23 cellular contexts compared by ENCODE assay signal in the genomic region with DNA sequence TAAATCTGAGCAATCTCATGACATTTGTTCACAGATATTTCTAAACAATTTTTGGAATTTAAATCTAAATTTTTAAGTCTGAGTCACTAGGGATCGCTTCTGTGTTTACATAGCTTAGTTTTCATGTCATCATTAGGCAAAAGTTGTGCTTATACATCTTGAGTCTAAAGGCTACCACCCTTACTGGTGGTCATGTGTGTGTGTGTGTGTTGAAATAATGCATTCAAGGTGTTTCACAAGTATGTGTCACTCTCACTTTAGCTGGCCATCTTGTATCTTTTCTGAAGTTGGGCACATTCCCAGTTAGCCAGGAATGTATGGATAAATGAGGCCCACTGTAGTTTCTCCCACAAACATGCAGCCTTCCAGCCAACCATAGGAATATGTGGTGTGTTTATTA.
"Had no signal": no experiment of that assay in that cellular context is flagged by ENCODE, and none has a peak within 500 bp of the region (broad histone marks: within the 10 kb centered on the region; RNA-seq: fewer than 3 reads in every experiment).

No MANE protein-coding gene starts in this region.

- H3K4me3 ChIP-seq: hepatocyte, left lung, lung, psoas muscle, thyroid gland had no signal

- H3K27ac ChIP-seq: hepatocyte, left lung, psoas muscle, thyroid gland had no signal

- H3K36me3 ChIP-seq: left lung, thyroid gland had no signal

- DNase-seq: activated B cell treated with CpG ODN at 0.5 μM for 24 hours; activated CD4-positive, alpha-beta T cell treated with anti-CD3 and anti-CD28 coated beads for 36 hours; activated CD4-positive, alpha-beta T cell treated with anti-CD3 and anti-CD28 coated beads, Interleukin-2, amount 50 U/mL, for 48 hours; activated naive CD4-positive, alpha-beta T cell treated with Interleukin-2 at 50 U/mL for 16 hours; activated naive CD8-positive, alpha-beta T cell treated with anti-CD3 and anti-CD28 coated beads for 36 hours; activated T-cell treated with anti-CD3 and anti-CD28 coated beads, Interleukin-2, amount 50 U/mL, for 48 hours; amniotic stem cell; dermis blood vessel endothelial cell; effector CD8-positive, alpha-beta T cell; immature natural killer cell; kidney glomerular epithelial cell; left lung; midbrain; natural killer cell; psoas muscle; right cardiac atrium; stimulated activated CD4-positive, alpha-beta T cell treated with anti-CD3 and anti-CD28 coated beads, Interleukin-4, amount 100 ng/mL, for 24 hours; stimulated activated naive CD4-positive, alpha-beta T cell treated with Interleukin-2 at 50 U/mL for 16 hours; T1000; thyroid gland had no signal

- H3K4me1 ChIP-seq: left lung, psoas muscle, thyroid gland had no signal

- H2AFZ ChIP-seq: hepatocyte had no signal

- H3K9me3 ChIP-seq: psoas muscle, thyroid gland had no signal

- H3K4me2 ChIP-seq: hepatocyte had no signal

- ATAC-seq: activated CD4-positive, alpha-beta T cell treated with anti-CD3 and anti-CD28 coated beads for 36 hours; esophagus mucosa; left lung; natural killer cell; psoas muscle; right cardiac atrium had no signal

- H3K27me3 ChIP-seq: hepatocyte, left lung, thyroid gland had no signal

- H3K79me2 ChIP-seq: hepatocyte had no signal
